21 cellular contexts compared by ENCODE assay signal in the genomic region with DNA sequence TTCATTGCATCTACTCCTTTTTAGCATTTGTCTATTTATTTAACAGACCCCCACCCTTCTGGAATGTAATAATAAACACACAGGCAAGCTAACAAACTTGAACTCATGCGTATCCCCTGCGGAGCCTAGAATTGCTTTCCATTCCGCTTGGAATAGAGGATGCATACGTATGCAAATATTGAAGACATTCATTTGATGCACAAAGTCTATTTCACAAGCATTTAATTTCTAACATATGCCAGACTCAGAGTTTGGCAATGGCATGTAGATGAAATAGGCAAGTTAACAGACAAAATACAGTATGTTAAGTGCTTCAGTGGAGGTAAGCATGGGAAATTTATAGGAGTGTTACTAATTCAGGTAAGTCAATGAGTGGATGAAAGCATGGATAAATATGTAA.
DNase-seq lines count a peak whose midpoint lies in the region; ATAC-seq and TF ChIP-seq lines count a peak whose summit lies in the region.
"Had no signal": no experiment of that assay in that cellular context is flagged by ENCODE, and none has a peak within 500 bp of the region (broad histone marks: within the 10 kb centered on the region; RNA-seq: fewer than 3 reads in every experiment).

No MANE protein-coding gene starts in this region.

- no peak overlapping the region for H3K4me2 ChIP-seq in H9 (ENCODE audit: insufficient read depth, insufficient read length, low read length)
- H3K4me2 ChIP-seq: hepatocyte had no signal

- H3K9ac ChIP-seq in H9 (ENCODE audit: extremely low read depth, insufficient read length, low read length) = no peak overlapping the region

- peaks cover 22% of the 10 kb centered on the region for H3K4me1 ChIP-seq in H9 (ENCODE audit: insufficient read depth, low read length)
- peaks cover 21% of the 10 kb centered on the region for H3K4me1 ChIP-seq in RWPE2 (ENCODE audit: insufficient read depth, poor library complexity, severe bottlenecking)
- H3K4me1 ChIP-seq: lower lobe of right lung had no signal

- H3K9me3 Mint-ChIP-seq in H9 = no peaks in the 10 kb centered on the region
- no peaks in the 10 kb centered on the region for H3K9me3 Mint-ChIP-seq in type B pancreatic cell

- H2BK15ac ChIP-seq in H9 (ENCODE audit: low read depth, low read length) = no peak overlapping the region

- ATAC-seq in RWPE2 (ENCODE audit: low read depth) (no peak), GM21526 (IDR thresholded peaks at IDR 0.05; ENCODE audit: low FRiP score, unreplicated experiment) (no peak)
- ATAC-seq: K562; lower lobe of right lung; stimulated activated naive B cell treated with anti-CD40 and anti-IgM and Interleukin-4, amounts not matched to agents 10 μg/mL and 1 μg/mL and 100 μg/mL, for 72 hours had no signal

- H2AFZ ChIP-seq in H9 (ENCODE audit: low read length) = no peak overlapping the region
- H2AFZ ChIP-seq: hepatocyte had no signal

- peak overlapping the region; percentile 16 to 93 (median 82); a peak in 5 of 7 replicates for H3K27ac Mint-ChIP-seq in H9
- H3K27ac Mint-ChIP-seq in type B pancreatic cell = peak overlapping the region; percentile 50
- H3K27ac Mint-ChIP-seq: B cell; stimulated activated naive B cell treated with anti-CD40 and anti-IgM and Interleukin-4, amounts not matched to agents 10 μg/mL and 1 μg/mL and 100 μg/mL, for 72 hours had no signal

- H3K4me3 ChIP-seq in RWPE2 (ENCODE audit: severe bottlenecking) (no peak overlapping the region), fibroblast of mammary gland (ENCODE audit: control insufficient read depth, low read depth, low read length) (no peak overlapping the region)
- H3K4me3 ChIP-seq: hepatocyte, K562, lower lobe of right lung had no signal

- no peak overlapping the region for H4K5ac ChIP-seq in H9 (ENCODE audit: insufficient read length, low read depth, low read length)

- H4K91ac ChIP-seq in H9 (ENCODE audit: insufficient read length, low read depth, low read length) = no peak overlapping the region

- no peak overlapping the region for H3K4me3 Mint-ChIP-seq in H9
- H3K4me3 Mint-ChIP-seq in type B pancreatic cell = no peak overlapping the region
- H3K4me3 Mint-ChIP-seq: B cell; stimulated activated naive B cell treated with anti-CD40 and anti-IgM and Interleukin-4, amounts not matched to agents 10 μg/mL and 1 μg/mL and 100 μg/mL, for 72 hours had no signal

- no peaks in the 10 kb centered on the region for H3K36me3 ChIP-seq in RWPE2 (ENCODE audit: low read depth)
- H3K36me3 ChIP-seq: lower lobe of right lung, neutrophil had no signal

- H3K4ac ChIP-seq in H9 (ENCODE audit: low read depth, low read length) = no peak overlapping the region

- H3K27ac ChIP-seq in H9 (ENCODE audit: insufficient read length, low read depth, low read length) (peak overlapping the region; percentile 11), RWPE2 (ENCODE audit: poor library complexity, severe bottlenecking) (peak overlapping the region; percentile 88)
- H3K27ac ChIP-seq: hepatocyte, lower lobe of right lung, neutrophil had no signal

- no peak for TF ChIP-seq CTCF in H9 (conservative IDR thresholded peaks at IDR 0.05)
- TF ChIP-seq CTCF in RWPE2 (IDR thresholded peaks at IDR 0.05; ENCODE audit: poor library complexity, severe bottlenecking) = peak; percentile 37
- TF ChIP-seq CTCF in fibroblast of mammary gland (conservative IDR thresholded peaks at IDR 0.05; ENCODE audit: control insufficient read depth, insufficient read depth, low read depth, low read length) = no peak
- no peak for TF ChIP-seq CTCF in type B pancreatic cell (conservative IDR thresholded peaks at IDR 0.05)
- TF ChIP-seq CTCF in GM13976 (IDR thresholded peaks at IDR 0.05; ENCODE audit: borderline replicate concordance, control extremely low read depth, extremely low read depth, insufficient read depth, missing control alignments) = no peak

- in situ Hi-C loops in GM13976 (cut with MboI; ENCODE audit: low sequenced_read_pairs, unreplicated experiment) = no loop called here

- no peak overlapping the region for H4K8ac ChIP-seq in H9 (replicated peaks; ENCODE audit: insufficient read length, low read depth, low read length)

- DNase-seq in H9 (no peak), RWPE2 (ENCODE audit: low spot score) (no peak), fibroblast of mammary gland (ENCODE audit: low read depth) (peak; percentile 53), type B pancreatic cell (ENCODE audit: extremely low spot score, unreplicated experiment) (no peak), GM13976 (ENCODE audit: low spot score) (no peak), amniotic stem cell (lab: John Stamatoyannopoulos, UW) (no peak)
- DNase-seq: activated CD4-positive, alpha-beta T cell treated with anti-CD3 and anti-CD28 coated beads, Interleukin-2, amount 50 U/mL, for 48 hours; activated CD4-positive, CD25-positive, alpha-beta regulatory T cell; activated gamma-delta T cell; DMS79 treated with DMSO at 0.1 percent for 48 hours; lower lobe of right lung; NCI-H1436; NCI-H510A treated with DMSO at 0.1 percent for 48 hours; RPMI8226; small intestine; stimulated activated naive B cell treated with anti-CD40 and anti-IgM and Interleukin-4, amounts not matched to agents 10 μg/mL and 1 μg/mL and 100 μg/mL, for 72 hours had no signal

- peaks cover 14% of the 10 kb centered on the region; the same call in 1 of the 2 replicates for H3K79me2 ChIP-seq in H9 (ENCODE audit: insufficient read depth, low read length)
- H3K79me2 ChIP-seq: hepatocyte had no signal

- no peak overlapping the region for H2AK5ac ChIP-seq in H9 (ENCODE audit: insufficient read length, low read length)

- H2BK12ac ChIP-seq in H9 (ENCODE audit: insufficient read length, low read depth, low read length) = no peak overlapping the region

- no peak overlapping the region for H2BK120ac ChIP-seq in H9 (ENCODE audit: low read depth, low read length, poor library complexity, severe bottlenecking)

- H3K56ac ChIP-seq in H9 (ENCODE audit: insufficient read length, low read depth, low read length) = no peak overlapping the region

- H3K18ac ChIP-seq in H9 (ENCODE audit: insufficient read length, low read depth, low read length) = no peak overlapping the region

- H3K36me3 Mint-ChIP-seq in H9 (ENCODE audit: insufficient read depth in 1 of 3, low read depth in 3 of 3) = peaks cover 5 to 23% (median 16%) of the 10 kb centered on the region in 3 experiments; a peak in 6 of 7 replicates
- no peaks in the 10 kb centered on the region for H3K36me3 Mint-ChIP-seq in type B pancreatic cell
- H3K36me3 Mint-ChIP-seq: stimulated activated naive B cell treated with anti-CD40 and anti-IgM and Interleukin-4, amounts not matched to agents 10 μg/mL and 1 μg/mL and 100 μg/mL, for 72 hours had no signal

- H3K14ac ChIP-seq in H9 (ENCODE audit: insufficient read depth, low read length) = no peak overlapping the region

- H3K79me1 ChIP-seq in H9 (ENCODE audit: insufficient read depth, low read depth, low read length, poor library complexity, severe bottlenecking) = no peaks in the 10 kb centered on the region

- peaks cover 48 to 54% of the 10 kb centered on the region in 2 experiments for H3K4me1 Mint-ChIP-seq in H9
- peaks cover 6% of the 10 kb centered on the region for H3K4me1 Mint-ChIP-seq in type B pancreatic cell (ENCODE audit: unreplicated experiment)
- H3K4me1 Mint-ChIP-seq: B cell; stimulated activated naive B cell treated with anti-CD40 and anti-IgM and Interleukin-4, amounts not matched to agents 10 μg/mL and 1 μg/mL and 100 μg/mL, for 72 hours had no signal

- no peaks in the 10 kb centered on the region for H3K27me3 ChIP-seq in H9 (ENCODE audit: insufficient read depth, low read length)
- no peaks in the 10 kb centered on the region for H3K27me3 ChIP-seq in RWPE2 (ENCODE audit: insufficient read depth, poor library complexity, severe bottlenecking)
- H3K27me3 ChIP-seq: hepatocyte, neutrophil had no signal

- H3K27me3 Mint-ChIP-seq in H9 (ENCODE audit: low read depth) = no peaks in the 10 kb centered on the region
- H3K27me3 Mint-ChIP-seq in type B pancreatic cell = no peaks in the 10 kb centered on the region
- H3K27me3 Mint-ChIP-seq: B cell; stimulated activated naive B cell treated with anti-CD40 and anti-IgM and Interleukin-4, amounts not matched to agents 10 μg/mL and 1 μg/mL and 100 μg/mL, for 72 hours had no signal

- no peaks in the 10 kb centered on the region for H3K23me2 ChIP-seq in H9 (ENCODE audit: insufficient read length, low read depth, low read length, poor library complexity, severe bottlenecking)

- H2BK5ac ChIP-seq in H9 (ENCODE audit: insufficient read length, low read length) = no peak overlapping the region

- H2BK20ac ChIP-seq in H9 (ENCODE audit: low read depth, low read length, poor library complexity, severe bottlenecking) = no peak overlapping the region

- no peak overlapping the region for H3T11ph ChIP-seq in H9 (ENCODE audit: low read length)

- H4K20me1 ChIP-seq in H9 (ENCODE audit: control insufficient read depth, insufficient read depth, insufficient read length) = no peaks in the 10 kb centered on the region

- H3K9me3 ChIP-seq in H9 (ENCODE audit: control insufficient read depth, low read depth, low read length) = no peaks in the 10 kb centered on the region
- no peaks in the 10 kb centered on the region for H3K9me3 ChIP-seq in RWPE2 (ENCODE audit: severe bottlenecking)
- H3K9me3 ChIP-seq: lower lobe of right lung, neutrophil had no signal

- WGBS in H9 (ENCODE audit: extremely low coverage, insufficient read length, low lambda C conversion rate) = no CpG with 5 or more reads among the region's 4 CpGs

- no peak overlapping the region for H3K23ac ChIP-seq in H9 (ENCODE audit: insufficient read length, low read depth, low read length)
